ENCODE assay signal across 1 cellular context in the genomic region with DNA sequence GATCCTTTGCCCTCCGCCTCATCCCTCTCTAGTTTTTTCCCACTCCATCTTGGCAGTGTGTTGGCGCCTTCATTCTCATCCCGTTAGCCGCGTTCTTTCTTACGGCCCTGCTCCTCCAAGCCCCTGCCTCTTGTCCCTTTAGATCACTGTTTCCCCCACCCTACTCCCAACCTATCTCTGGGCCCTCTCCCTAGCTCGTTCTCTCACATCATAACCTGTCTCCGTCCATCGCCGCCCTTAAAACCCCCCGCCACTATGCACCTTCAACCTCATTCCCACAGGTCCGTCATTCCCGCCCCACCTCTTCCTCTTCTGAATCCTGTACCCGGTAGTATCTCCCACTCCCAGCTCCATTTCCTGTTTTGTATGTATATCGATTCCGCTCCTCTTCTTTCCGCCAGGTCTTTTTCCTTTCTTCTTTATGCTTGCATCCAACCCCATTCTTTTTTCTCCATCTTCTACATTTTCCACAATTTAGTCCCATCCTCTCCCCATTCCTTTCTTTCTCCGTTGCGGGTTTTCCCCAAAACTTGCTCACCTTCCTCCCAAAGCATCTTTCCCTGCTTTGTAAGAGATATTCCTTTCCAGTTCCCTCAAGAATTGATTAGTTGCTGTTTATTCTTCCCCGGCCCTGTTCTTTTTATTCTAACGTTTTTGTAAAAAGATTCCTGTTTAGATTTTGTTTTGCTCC.
TF ChIP-seq lines count a peak whose summit lies in the region.

No MANE protein-coding gene starts in this region.

TF ChIP-seq in HepG2, 621 proteins besides CTCF, POLR2A, EP300 and RAD21 (continued from another document and continues in another):
- TF ChIP-seq SNAPC4 (CRISPR knock-in tag; IDR thresholded peaks at IDR 0.05) = no peak
- TF ChIP-seq ZNF10 (CRISPR knock-in tag; IDR thresholded peaks at IDR 0.05; ENCODE audit: borderline replicate concordance, low read depth) = no peak
- TF ChIP-seq NCOA1 (CRISPR knock-in tag; IDR thresholded peaks at IDR 0.05) = no peak; the same call in 1 of the 2 replicates
- TF ChIP-seq ZNF615 (CRISPR knock-in tag; IDR thresholded peaks at IDR 0.05; ENCODE audit: borderline replicate concordance) = no peak
- TF ChIP-seq RFXANK (CRISPR knock-in tag; IDR thresholded peaks at IDR 0.05) = no peak
- TF ChIP-seq, protein P1, sequence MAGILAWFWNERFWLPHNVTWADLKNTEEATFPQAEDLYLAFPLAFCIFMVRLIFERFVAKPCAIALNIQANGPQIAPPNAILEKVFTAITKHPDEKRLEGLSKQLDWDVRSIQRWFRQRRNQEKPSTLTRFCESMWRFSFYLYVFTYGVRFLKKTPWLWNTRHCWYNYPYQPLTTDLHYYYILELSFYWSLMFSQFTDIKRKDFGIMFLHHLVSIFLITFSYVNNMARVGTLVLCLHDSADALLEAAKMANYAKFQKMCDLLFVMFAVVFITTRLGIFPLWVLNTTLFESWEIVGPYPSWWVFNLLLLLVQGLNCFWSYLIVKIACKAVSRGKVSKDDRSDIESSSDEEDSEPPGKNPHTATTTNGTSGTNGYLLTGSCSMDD (CRISPR knock-in tag; IDR thresholded peaks at IDR 0.05) = no peak
- TF ChIP-seq ZNF788 (CRISPR knock-in tag; IDR thresholded peaks at IDR 0.05; ENCODE audit: borderline replicate concordance) = no peak; the same call in 1 of the 2 replicates
- TF ChIP-seq ZNF772 (CRISPR knock-in tag; IDR thresholded peaks at IDR 0.05) = no peak
- TF ChIP-seq HDAC2 (CRISPR knock-in tag; IDR thresholded peaks at IDR 0.05) = peak; percentile 50; the same call in 1 of the 2 replicates
- no peak for TF ChIP-seq ZNF766 (CRISPR knock-in tag; IDR thresholded peaks at IDR 0.05; ENCODE audit: borderline replicate concordance)
- TF ChIP-seq ZNF746 (CRISPR knock-in tag; IDR thresholded peaks at IDR 0.05) = no peak
- no peak for TF ChIP-seq ZSCAN9 (CRISPR knock-in tag; IDR thresholded peaks at IDR 0.05; ENCODE audit: borderline replicate concordance)
- no peak for TF ChIP-seq MBNL3 (CRISPR knock-in tag; conservative IDR thresholded peaks at IDR 0.05)
- TF ChIP-seq ZNF616 (CRISPR knock-in tag; IDR thresholded peaks at IDR 0.05; ENCODE audit: low read depth) = no peak
- TF ChIP-seq ZEB1 (IDR thresholded peaks at IDR 0.05; ENCODE audit: insufficient replicate concordance, low read depth) = no peak
- peak; percentile 57 for TF ChIP-seq DRAP1 (CRISPR knock-in tag; IDR thresholded peaks at IDR 0.05)
- TF ChIP-seq HMGA1 (CRISPR knock-in tag; conservative IDR thresholded peaks at IDR 0.05) = no peak
- no peak for TF ChIP-seq ZFP90 (CRISPR knock-in tag; IDR thresholded peaks at IDR 0.05; ENCODE audit: borderline replicate concordance)
- TF ChIP-seq, protein P2, sequence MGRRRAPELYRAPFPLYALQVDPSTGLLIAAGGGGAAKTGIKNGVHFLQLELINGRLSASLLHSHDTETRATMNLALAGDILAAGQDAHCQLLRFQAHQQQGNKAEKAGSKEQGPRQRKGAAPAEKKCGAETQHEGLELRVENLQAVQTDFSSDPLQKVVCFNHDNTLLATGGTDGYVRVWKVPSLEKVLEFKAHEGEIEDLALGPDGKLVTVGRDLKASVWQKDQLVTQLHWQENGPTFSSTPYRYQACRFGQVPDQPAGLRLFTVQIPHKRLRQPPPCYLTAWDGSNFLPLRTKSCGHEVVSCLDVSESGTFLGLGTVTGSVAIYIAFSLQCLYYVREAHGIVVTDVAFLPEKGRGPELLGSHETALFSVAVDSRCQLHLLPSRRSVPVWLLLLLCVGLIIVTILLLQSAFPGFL (CRISPR knock-in tag; IDR thresholded peaks at IDR 0.05) = no peak
- TF ChIP-seq TFDP2 (CRISPR knock-in tag; IDR thresholded peaks at IDR 0.05) = no peak; the same call in 1 of the 2 replicates
- no peak; the same call in 1 of the 2 replicates for TF ChIP-seq KLF15 (CRISPR knock-in tag; IDR thresholded peaks at IDR 0.05; ENCODE audit: borderline replicate concordance)
- no peak for TF ChIP-seq ZNF670 (CRISPR knock-in tag; IDR thresholded peaks at IDR 0.05; ENCODE audit: borderline replicate concordance)
- TF ChIP-seq ZNF101 (CRISPR knock-in tag; IDR thresholded peaks at IDR 0.05; ENCODE audit: borderline replicate concordance, low read depth) = no peak
- TF ChIP-seq ATF7 (IDR thresholded peaks at IDR 0.05) = no peak; the same call in 1 of the 2 replicates
- no peak for TF ChIP-seq ATF7 (CRISPR knock-in tag; IDR thresholded peaks at IDR 0.05)
- no peak for TF ChIP-seq FOXM1 (CRISPR knock-in tag; IDR thresholded peaks at IDR 0.05)
- no peak for TF ChIP-seq ZNF12 (CRISPR knock-in tag; IDR thresholded peaks at IDR 0.05)
- TF ChIP-seq ZNF484 (CRISPR knock-in tag; IDR thresholded peaks at IDR 0.05; ENCODE audit: borderline replicate concordance, low read depth) = no peak
- 0 out of 2 replicates have a peak, but pooled peaks have one; percentile 81 for TF ChIP-seq ZBTB42 (CRISPR knock-in tag; IDR thresholded peaks at IDR 0.05)
- TF ChIP-seq, protein P3, sequence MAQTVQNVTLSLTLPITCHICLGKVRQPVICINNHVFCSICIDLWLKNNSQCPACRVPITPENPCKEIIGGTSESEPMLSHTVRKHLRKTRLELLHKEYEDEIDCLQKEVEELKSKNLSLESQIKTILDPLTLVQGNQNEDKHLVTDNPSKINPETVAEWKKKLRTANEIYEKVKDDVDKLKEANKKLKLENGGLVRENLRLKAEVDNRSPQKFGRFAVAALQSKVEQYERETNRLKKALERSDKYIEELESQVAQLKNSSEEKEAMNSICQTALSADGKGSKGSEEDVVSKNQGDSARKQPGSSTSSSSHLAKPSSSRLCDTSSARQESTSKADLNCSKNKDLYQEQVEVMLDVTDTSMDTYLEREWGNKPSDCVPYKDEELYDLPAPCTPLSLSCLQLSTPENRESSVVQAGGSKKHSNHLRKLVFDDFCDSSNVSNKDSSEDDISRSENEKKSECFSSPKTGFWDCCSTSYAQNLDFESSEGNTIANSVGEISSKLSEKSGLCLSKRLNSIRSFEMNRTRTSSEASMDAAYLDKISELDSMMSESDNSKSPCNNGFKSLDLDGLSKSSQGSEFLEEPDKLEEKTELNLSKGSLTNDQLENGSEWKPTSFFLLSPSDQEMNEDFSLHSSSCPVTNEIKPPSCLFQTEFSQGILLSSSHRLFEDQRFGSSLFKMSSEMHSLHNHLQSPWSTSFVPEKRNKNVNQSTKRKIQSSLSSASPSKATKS (CRISPR knock-in tag; IDR thresholded peaks at IDR 0.05) = no peak
- TF ChIP-seq HNF4A (CRISPR knock-in tag; IDR thresholded peaks at IDR 0.05) = peak; percentile 44; the same call in 1 of the 2 replicates
- no peak; the same call in 1 of the 2 replicates for TF ChIP-seq TGIF2 (CRISPR knock-in tag; IDR thresholded peaks at IDR 0.05)
- no peak for TF ChIP-seq ZNF138 (CRISPR knock-in tag; IDR thresholded peaks at IDR 0.05; ENCODE audit: low read depth)
- no peak for TF ChIP-seq RFX3 (CRISPR knock-in tag; IDR thresholded peaks at IDR 0.05)
- TF ChIP-seq ATRX (CRISPR knock-in tag; IDR thresholded peaks at IDR 0.05; ENCODE audit: borderline replicate concordance) = no peak
- no peak for TF ChIP-seq WIZ (CRISPR knock-in tag; IDR thresholded peaks at IDR 0.05)
- TF ChIP-seq, protein P4, sequence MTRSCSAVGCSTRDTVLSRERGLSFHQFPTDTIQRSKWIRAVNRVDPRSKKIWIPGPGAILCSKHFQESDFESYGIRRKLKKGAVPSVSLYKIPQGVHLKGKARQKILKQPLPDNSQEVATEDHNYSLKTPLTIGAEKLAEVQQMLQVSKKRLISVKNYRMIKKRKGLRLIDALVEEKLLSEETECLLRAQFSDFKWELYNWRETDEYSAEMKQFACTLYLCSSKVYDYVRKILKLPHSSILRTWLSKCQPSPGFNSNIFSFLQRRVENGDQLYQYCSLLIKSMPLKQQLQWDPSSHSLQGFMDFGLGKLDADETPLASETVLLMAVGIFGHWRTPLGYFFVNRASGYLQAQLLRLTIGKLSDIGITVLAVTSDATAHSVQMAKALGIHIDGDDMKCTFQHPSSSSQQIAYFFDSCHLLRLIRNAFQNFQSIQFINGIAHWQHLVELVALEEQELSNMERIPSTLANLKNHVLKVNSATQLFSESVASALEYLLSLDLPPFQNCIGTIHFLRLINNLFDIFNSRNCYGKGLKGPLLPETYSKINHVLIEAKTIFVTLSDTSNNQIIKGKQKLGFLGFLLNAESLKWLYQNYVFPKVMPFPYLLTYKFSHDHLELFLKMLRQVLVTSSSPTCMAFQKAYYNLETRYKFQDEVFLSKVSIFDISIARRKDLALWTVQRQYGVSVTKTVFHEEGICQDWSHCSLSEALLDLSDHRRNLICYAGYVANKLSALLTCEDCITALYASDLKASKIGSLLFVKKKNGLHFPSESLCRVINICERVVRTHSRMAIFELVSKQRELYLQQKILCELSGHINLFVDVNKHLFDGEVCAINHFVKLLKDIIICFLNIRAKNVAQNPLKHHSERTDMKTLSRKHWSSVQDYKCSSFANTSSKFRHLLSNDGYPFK (CRISPR knock-in tag; IDR thresholded peaks at IDR 0.05; ENCODE audit: borderline replicate concordance) = no peak
- peak; percentile 91 for TF ChIP-seq PRDM15 (CRISPR knock-in tag; IDR thresholded peaks at IDR 0.05)
- TF ChIP-seq MTF1 (CRISPR knock-in tag; IDR thresholded peaks at IDR 0.05) = no peak
